8 cellular contexts compared by ENCODE assay signal in genomic region chr19:56348289-56348877, GRCh38. TPM values are rescaled to one million over a fixed set of nuclear protein-coding genes. Genes with fewer than 3 reads are reported as not detected.
DNase-seq lines count a peak whose midpoint lies in the region; ATAC-seq and TF ChIP-seq lines count a peak whose summit lies in the region.

No MANE protein-coding gene starts in this region.

- peak; percentile 64 for TF ChIP-seq CTCF in A673 (conservative IDR thresholded peaks at IDR 0.05; ENCODE audit: low read depth, low read length)
- TF ChIP-seq CTCF in DND-41 (IDR thresholded peaks at IDR 0.05; ENCODE audit: borderline replicate concordance, extremely low read depth, low read length, poor library complexity, severe bottlenecking) = peak; percentile 54

- no peaks in the 10 kb centered on the region for H3K27me3 ChIP-seq in A673 (replicated peaks; ENCODE audit: insufficient read depth, low read depth, low read length, poor library complexity)
- no peaks in the 10 kb centered on the region for H3K27me3 ChIP-seq in DND-41 (ENCODE audit: insufficient read depth, low read length, poor library complexity)

- no TSS peak for BruUV-seq in A673 (replicated peaks; lab: Mats Ljungman, UMichigan)

- no peak overlapping the region for H2AFZ ChIP-seq in DND-41 (ENCODE audit: low read depth, low read length)

- H3K9ac ChIP-seq in DND-41 (ENCODE audit: low read depth, low read length) = no peak overlapping the region

- CTCF ChIA-PET in A673 (lab: Charles Lee) = interaction anchor here (0.8 to 1.6 kb wide), 3 partner anchors 95 to 282 kb away, joined by 3 to 4 read pairs (median 4); no protein-coding TSS in a partner anchor

- H3K9me3 ChIP-seq in A673 (ENCODE audit: low read depth, low read length, poor library complexity, severe bottlenecking) = no peaks in the 10 kb centered on the region
- H3K9me3 ChIP-seq in DND-41 (ENCODE audit: insufficient read depth, low read length, severe bottlenecking) = no peaks in the 10 kb centered on the region

- no peak overlapping the region for H3K4me2 ChIP-seq in DND-41 (ENCODE audit: insufficient read depth, low read length)

- no peaks in the 10 kb centered on the region for H4K20me1 ChIP-seq in DND-41 (ENCODE audit: insufficient read depth, low read length)

- H3K36me3 ChIP-seq in A673 (ENCODE audit: insufficient read depth, low read length, poor library complexity, severe bottlenecking) = no peaks in the 10 kb centered on the region
- H3K36me3 ChIP-seq in DND-41 (ENCODE audit: insufficient read depth, low read length) = no peaks in the 10 kb centered on the region

- intact Hi-C loops in A673 (cut with micrococcal nuclease; ENCODE audit: unreplicated experiment) = no loop called here

- H3K27ac ChIP-seq in A673 (ENCODE audit: low read depth, low read length, poor library complexity, severe bottlenecking) (no peak overlapping the region), DND-41 (ENCODE audit: low read length) (no peak overlapping the region)

- H3K4me3 ChIP-seq in A673 (ENCODE audit: low read depth, low read length, poor library complexity, severe bottlenecking) (no peak overlapping the region), DND-41 (ENCODE audit: low read depth in 1 of 2, low read length in 2 of 2) (no peak overlapping the region)

- no peak for ATAC-seq in DND-41 (ENCODE audit: insufficient read depth, low read depth)
- ATAC-seq in GM21360 (IDR thresholded peaks at IDR 0.05; ENCODE audit: unreplicated experiment) = no peak
- no peak for ATAC-seq in GM18867 (IDR thresholded peaks at IDR 0.05; ENCODE audit: unreplicated experiment)

- DNase-seq in A673 (ENCODE audit: low spot score) = peak; percentile 45
- DNase-seq in DND-41 = peak; percentile 14
- peak; percentile 24 for DNase-seq in NCI-H526 treated with DMSO at 0.1 percent for 48 hours (lab: John Stamatoyannopoulos, UW)
- peak; percentile 45 for DNase-seq in dermis blood vessel endothelial cell
- no peak for DNase-seq in NCI-H774 (lab: John Stamatoyannopoulos, UW)
- no peak for DNase-seq in activated CD4-positive, CD25-positive, alpha-beta regulatory T cell (lab: John Stamatoyannopoulos, UW)

- H3K4me1 ChIP-seq in A673 (ENCODE audit: insufficient read depth, low read length, poor library complexity, severe bottlenecking) (no peaks in the 10 kb centered on the region), DND-41 (ENCODE audit: insufficient read depth, low read length) (no peaks in the 10 kb centered on the region)

- no peaks in the 10 kb centered on the region for H3K79me2 ChIP-seq in DND-41 (ENCODE audit: insufficient read depth, low read length)

- POLR2A ChIA-PET in A673 (lab: Charles Lee; ENCODE audit: low non-redundant PET) = no interaction called here

RNA-seq across cellular contexts. Expression of gene ZSCAN5A, which starts 33.7 kb away (rescaled TPM):
- total RNA-seq in A673 (2021) (15.5 and 18.8 TPM in 2 replicates), dermis blood vessel endothelial cell (5.4 and 7.5 TPM in 2 replicates)

RNA-seq across cellular contexts. Expression of gene ZNF582, which starts 45.0 kb away (rescaled TPM):
- 2.7 and 3.0 TPM in 2 replicates for total RNA-seq in A673 (2021)
- total RNA-seq in dermis blood vessel endothelial cell = 2.2 and 2.5 TPM in 2 replicates

RNA-seq across cellular contexts. Expression of gene ZNF583, which starts 55.7 kb away (rescaled TPM):
- 4.5 and 6.3 TPM in 2 replicates for total RNA-seq in A673 (2021)
- total RNA-seq in dermis blood vessel endothelial cell = 4.0 and 6.6 TPM in 2 replicates

Comparison
In these comparisons a context has a peak if more than half of its experiments do, and no peak if none do; other contexts are left out.
1. DNase-seq: peak in A673 (single experiment), DND-41 (single experiment), NCI-H526 treated with DMSO at 0.1 percent for 48 hours (single experiment) and dermis blood vessel endothelial cell (single experiment); none in NCI-H774 (single experiment) and activated CD4-positive, CD25-positive, alpha-beta regulatory T cell (0 of 4).